18 cellular contexts compared by ENCODE assay signal in genomic region chr6:43984442-43985321, GRCh38.
A peak's percentile ranks its signal among the peaks of the same experiment; 100 is the strongest.
DNase-seq lines count a peak whose midpoint lies in the region; ATAC-seq and TF ChIP-seq lines count a peak whose summit lies in the region.
"Had no signal": no experiment of that assay in that cellular context is flagged by ENCODE, and none has a peak within 500 bp of the region (broad histone marks: within the 10 kb centered on the region; RNA-seq: fewer than 3 reads in every experiment).

No MANE protein-coding gene starts in this region.

- H3K4me2 ChIP-seq in neuronal stem cell (ENCODE audit: insufficient read depth, low read length, poor library complexity, severe bottlenecking), result no peak overlapping the region
- H3K4me2 ChIP-seq: A549 had no signal

- H3K9me3 ChIP-seq in right cardiac atrium (ENCODE audit: control insufficient read depth, low read length), result no peaks in the 10 kb centered on the region
- H3K9me3 ChIP-seq in gastroesophageal sphincter, result no peaks in the 10 kb centered on the region
- H3K9me3 ChIP-seq in neuronal stem cell (replicated peaks in 1 of 2; ENCODE audit: control insufficient read depth in 2 of 2, insufficient read depth in 1 of 2, low read depth in 1 of 2, low read length in 2 of 2), result no peaks in the 10 kb centered on the region
- no peaks in the 10 kb centered on the region for H3K9me3 ChIP-seq in vagina
- H3K9me3 ChIP-seq: A549, Caco-2, neutrophil had no signal

- H2AK5ac ChIP-seq in neuronal stem cell (ENCODE audit: low read depth, low read length), result peak overlapping the region; percentile 78

- ATAC-seq in right cardiac atrium (peak; percentile 16 to 44), Right ventricle myocardium inferior (no peak), gastroesophageal sphincter (peak; percentile 66)
- ATAC-seq: A549 had no signal

- peak overlapping the region; percentile 25 for H4K91ac ChIP-seq in neuronal stem cell (ENCODE audit: low read depth, low read length, poor library complexity)

- H3K23ac ChIP-seq in neuronal stem cell (ENCODE audit: low read depth, low read length, poor library complexity), result no peak overlapping the region

- H3K14ac ChIP-seq in neuronal stem cell (ENCODE audit: low read length), result no peak overlapping the region

- no peak for TF ChIP-seq EP300 in gastroesophageal sphincter (IDR thresholded peaks at IDR 0.05)

- no peak overlapping the region for H3K27ac ChIP-seq in right cardiac atrium (ENCODE audit: low read length)
- no peak overlapping the region for H3K27ac ChIP-seq in gastroesophageal sphincter
- H3K27ac ChIP-seq in neuronal stem cell (replicated peaks; ENCODE audit: low read length), result no peak overlapping the region
- H3K27ac ChIP-seq in vagina, result peak overlapping the region; percentile 39
- H3K27ac ChIP-seq: A549, neutrophil had no signal

- H3K4me3 ChIP-seq in right cardiac atrium (ENCODE audit: low read length) (no peak overlapping the region), gastroesophageal sphincter (no peak overlapping the region), neuronal stem cell (ENCODE audit: low read length in 2 of 2) (no peak overlapping the region), vagina (no peak overlapping the region)
- H3K4me3 ChIP-seq: A549 had no signal

- no peak for TF ChIP-seq POLR2A in gastroesophageal sphincter (IDR thresholded peaks at IDR 0.05)
- TF ChIP-seq POLR2A in vagina (IDR thresholded peaks at IDR 0.05), result no peak

- peak in 1 of 3 donors; percentile 54 for DNase-seq in right cardiac atrium
- DNase-seq in Right ventricle myocardium inferior (ENCODE audit: missing footprints), result no peak
- DNase-seq in neuronal stem cell (ENCODE audit: low spot score), result no peak
- no peak for DNase-seq in vagina (ENCODE audit: extremely low spot score in 2 of 2)
- DNase-seq in stimulated activated CD4-positive, alpha-beta T cell treated with anti-CD3 and anti-CD28 coated beads, Interleukin-12 subunit alpha, Interleukin-12 subunit beta, amount 100 ng/mL, for 4 hours, result no peak
- no peak for DNase-seq in GM19240 (ENCODE audit: insufficient read length, low spot score)
- DNase-seq in activated naive CD4-positive, alpha-beta T cell treated with Interleukin-2 at 50 U/mL for 16 hours, result no peak
- DNase-seq: activated CD4-positive, alpha-beta T cell treated with anti-CD3 and anti-CD28 coated beads for 48 hours; HFFc6; midbrain; retina; SIG-M5; substantia nigra; T-helper 1 cell had no signal

- TF ChIP-seq CTCF in gastroesophageal sphincter (IDR thresholded peaks at IDR 0.05) (no peak), vagina (IDR thresholded peaks at IDR 0.05) (no peak)

- no peak overlapping the region for H2BK12ac ChIP-seq in neuronal stem cell (ENCODE audit: low read length)

- no peaks in the 10 kb centered on the region for H3K36me3 ChIP-seq in gastroesophageal sphincter
- H3K36me3 ChIP-seq in neuronal stem cell (replicated peaks in 1 of 2; ENCODE audit: control insufficient read depth in 2 of 2, insufficient read depth in 2 of 2, low read length in 2 of 2), result no peaks in the 10 kb centered on the region
- no peaks in the 10 kb centered on the region for H3K36me3 ChIP-seq in vagina
- H3K36me3 ChIP-seq: neutrophil had no signal

- intact Hi-C loops in right cardiac atrium (cut with DNase I), result no loop called here
- intact Hi-C loops in Right ventricle myocardium inferior (cut with DNase I), result no loop called here
- intact Hi-C loops in vagina (cut with DNase I), result no loop called here

- 79% methylated on average over 16 of the region's 16 CpGs for WGBS in right cardiac atrium
- WGBS in gastroesophageal sphincter (ENCODE audit: low coverage in 1 of 2), 2 donors, result 89 to 96% methylated on average over 4 to 6 of the region's 16 CpGs
- no CpG with 5 or more reads among the region's 16 CpGs for WGBS in neuronal stem cell (ENCODE audit: extremely low coverage in 2 of 2, insufficient read length in 2 of 2, insufficient replicate concordance in 1 of 2), 2 donors

- H3K4me1 ChIP-seq in right cardiac atrium (ENCODE audit: control insufficient read depth, insufficient read depth, low read length) (peaks cover 3% of the 10 kb centered on the region), gastroesophageal sphincter (peaks cover 0 to 4% (median 0%) of the 10 kb centered on the region in 3 donors), neuronal stem cell (ENCODE audit: control insufficient read depth in 2 of 2, insufficient read depth in 1 of 2, low read depth in 1 of 2, low read length in 2 of 2) (peaks cover 0 to 7% of the 10 kb centered on the region in 2 donors), vagina (peaks cover 1% of the 10 kb centered on the region)

- H3K27me3 ChIP-seq in right cardiac atrium (ENCODE audit: control insufficient read depth, insufficient read depth), result no peaks in the 10 kb centered on the region
- H3K27me3 ChIP-seq in gastroesophageal sphincter, result no peaks in the 10 kb centered on the region
- H3K27me3 ChIP-seq in neuronal stem cell (ENCODE audit: control insufficient read depth in 3 of 3, insufficient read depth in 3 of 3, low read depth in 1 of 3, low read length in 3 of 3), result peaks cover 0 to 72% (median 0%) of the 10 kb centered on the region in 3 experiments
- H3K27me3 ChIP-seq in vagina, result no peaks in the 10 kb centered on the region

- no peak overlapping the region for H3K4ac ChIP-seq in neuronal stem cell (ENCODE audit: low read length)

- no peak overlapping the region for H3K9ac ChIP-seq in neuronal stem cell (ENCODE audit: low read depth, low read length, poor library complexity)

- H3K79me1 ChIP-seq in neuronal stem cell (ENCODE audit: low read depth, low read length), result no peaks in the 10 kb centered on the region

- no peak overlapping the region for H2BK5ac ChIP-seq in neuronal stem cell (ENCODE audit: low read length)

- H2BK120ac ChIP-seq in neuronal stem cell (ENCODE audit: low read depth, low read length), result no peak overlapping the region

- H2AFZ ChIP-seq in neuronal stem cell (ENCODE audit: low read length), result no peak overlapping the region

- H4K8ac ChIP-seq in neuronal stem cell (ENCODE audit: low read depth, low read length), result no peak overlapping the region

- peak overlapping the region; percentile 85 for H3K18ac ChIP-seq in neuronal stem cell (ENCODE audit: low read length)

- H2BK15ac ChIP-seq in neuronal stem cell (ENCODE audit: low read length), result no peak overlapping the region
